ENCODE assay signal across 20 cellular contexts in the genomic region with DNA sequence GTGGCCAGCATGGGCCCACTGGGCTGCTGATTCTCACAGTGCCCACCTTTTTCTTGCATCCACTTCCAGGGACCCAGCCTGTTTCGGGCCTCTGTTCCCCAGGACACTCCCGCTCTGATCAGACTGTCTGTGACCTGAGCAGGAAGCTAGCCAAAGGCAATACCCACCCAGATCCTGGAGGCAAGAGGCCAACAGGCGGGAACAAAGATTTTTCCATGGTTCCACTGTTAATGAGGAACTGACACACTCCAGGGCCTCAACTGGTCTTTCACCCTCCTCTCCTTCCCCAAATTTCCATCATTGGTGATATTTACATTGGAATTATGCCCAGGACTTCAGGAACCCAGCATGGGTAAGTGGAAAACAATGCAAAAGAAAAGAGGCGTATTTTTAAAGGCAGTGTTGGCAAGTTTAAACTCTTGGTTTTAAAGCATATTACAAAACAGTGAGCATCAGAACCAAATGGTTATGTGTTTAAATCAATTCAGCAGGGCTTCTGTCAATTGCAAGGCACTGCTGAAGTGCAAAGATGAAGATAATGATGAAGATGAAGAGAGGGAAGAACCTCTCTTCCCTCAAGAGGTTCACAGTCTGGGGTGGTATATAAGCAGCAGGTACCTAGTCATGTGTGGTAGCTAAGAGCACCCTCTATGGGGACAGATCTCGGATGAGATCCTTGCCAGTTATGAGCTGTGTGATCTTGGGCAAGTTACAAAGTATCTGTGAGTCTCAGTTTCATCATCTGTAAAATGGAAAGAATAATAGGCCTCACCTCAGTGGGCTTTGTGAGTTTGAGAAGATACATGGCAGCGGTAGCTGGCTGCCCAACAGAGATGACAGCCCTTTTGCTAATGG. TPM values are rescaled to one million over a fixed set of nuclear protein-coding genes. Genes with fewer than 3 reads are reported as not detected.
DNase-seq lines count a peak whose midpoint lies in the region; ATAC-seq, FAIRE-seq and TF ChIP-seq lines count a peak whose summit lies in the region.
"Had no signal": no experiment of that assay in that cellular context is flagged by ENCODE, and none has a peak within 500 bp of the region (broad histone marks: within the 10 kb centered on the region; RNA-seq: fewer than 3 reads in every experiment).

No MANE protein-coding gene starts in this region.

- TF ChIP-seq RAD21 in liver (IDR thresholded peaks at IDR 0.05) (no peak), HepG2 (CRISPR knock-in tag; IDR thresholded peaks at IDR 0.05) (no peak)

- no peak overlapping the region for H3K4me3 Mint-ChIP-seq in chondrocyte (ENCODE audit: unreplicated experiment)
- H3K4me3 Mint-ChIP-seq: activated T-cell treated with anti-CD3 and anti-CD28 coated beads, Interleukin-2, amount 50 U/mL, for 72 hours; dendritic cell treated with granulocyte-macrophage colony-stimulating factor and Interleukin-4, amounts not matched to agents 40 ng/mL and 50 ng/mL, for 4 days; memory B cell had no signal

- H3K4me1 Mint-ChIP-seq in chondrocyte (ENCODE audit: low read depth): peaks cover 11% of the 10 kb centered on the region

- no peak overlapping the region for H3K4me2 ChIP-seq in HepG2 (ENCODE audit: low read depth, low read length)

- TF ChIP-seq POLR2A in HepG2 (IDR thresholded peaks at IDR 0.05; ENCODE audit: insufficient read depth in 1 of 2, low read depth in 2 of 2, low read length in 2 of 2): no peak
- no peak for TF ChIP-seq POLR2A in upper lobe of left lung (IDR thresholded peaks at IDR 0.05)

- ATAC-seq in HepG2 (no peak), upper lobe of left lung (ENCODE audit: low FRiP score in 2 of 2) (no peak), GM21529 (IDR thresholded peaks at IDR 0.05; ENCODE audit: unreplicated experiment) (no peak)
- ATAC-seq: activated T-cell treated with anti-CD3 and anti-CD28 coated beads, Interleukin-2, amount 50 U/mL, for 72 hours had no signal

- CTCF ChIA-PET in HepG2 (lab: Yijun Ruan, JAX; ENCODE audit: low intra/inter-chr PET ratio, low total read pairs): no interaction called here

- H2AFZ ChIP-seq in HepG2 (ENCODE audit: low read length): no peak overlapping the region

- WGBS in liver: 79% methylated on average over 6 of the region's 6 CpGs
- 37% methylated on average over 6 of the region's 6 CpGs for WGBS in HepG2 (ENCODE audit: low lambda C conversion rate)
- WGBS in upper lobe of left lung, 2 donors: 79 to 81% methylated on average over 6 of the region's 6 CpGs

- DNase-seq in HepG2 (ENCODE audit: low spot score): no peak
- peak; percentile 33 for DNase-seq in chondrocyte (ENCODE audit: low spot score)
- peak; percentile 53 to 95 for DNase-seq in lung microvascular endothelial cell (ENCODE audit: low read depth in 2 of 2)
- no peak for DNase-seq in upper lobe of left lung
- no peak for DNase-seq in NCI-H524 (lab: John Stamatoyannopoulos, UW)
- DNase-seq in stimulated activated CD4-positive, alpha-beta T cell treated with anti-CD3 and anti-CD28 coated beads, Interleukin-4, amount 100 ng/mL, for 4 hours: no peak
- DNase-seq: activated CD4-positive, alpha-beta T cell treated with anti-CD3 and anti-CD28 coated beads, Interleukin-2, amount 50 U/mL, for 4 hours; activated T-cell treated with anti-CD3 and anti-CD28 coated beads, Interleukin-2, amount 50 U/mL, for 72 hours; amniotic stem cell; NCI-H1436; NCI-H524 treated with DMSO at 0.1 percent for 48 hours; nucleus accumbens; substantia nigra; T1000 had no signal

- H3K9me3 ChIP-seq in liver (ENCODE audit: control insufficient read depth in 4 of 4, low read length in 3 of 4): peaks cover 3 to 7% (median 6%) of the 10 kb centered on the region in 4 donors
- peaks cover 8% of the 10 kb centered on the region for H3K9me3 ChIP-seq in HepG2 (ENCODE audit: low read length)
- H3K9me3 ChIP-seq in upper lobe of left lung: peaks cover 0 to 6% (median 3%) of the 10 kb centered on the region in 4 donors

- H3K27ac ChIP-seq in liver (ENCODE audit: low read depth in 1 of 2, low read length in 2 of 2): no peak overlapping the region
- no peak overlapping the region for H3K27ac ChIP-seq in HepG2 (ENCODE audit: extremely low read length, insufficient read depth, low read length)
- H3K27ac ChIP-seq in upper lobe of left lung: peak overlapping the region; percentile 21 to 80 (median 72)

- no peak for TF ChIP-seq EP300 in HepG2 (IDR thresholded peaks at IDR 0.05; ENCODE audit: low read depth in 2 of 2, low read length in 2 of 2)
- no peak for TF ChIP-seq EP300 in HepG2 (CRISPR knock-in tag; IDR thresholded peaks at IDR 0.05; ENCODE audit: borderline replicate concordance)
- no peak for TF ChIP-seq EP300 in upper lobe of left lung (IDR thresholded peaks at IDR 0.05)

- no peak overlapping the region for H3K9ac ChIP-seq in liver (ENCODE audit: low read depth in 1 of 2, low read length in 2 of 2)
- no peak overlapping the region for H3K9ac ChIP-seq in HepG2 (ENCODE audit: insufficient read depth, low read depth, low read length)

- in situ Hi-C loops in HepG2 (cut with HindIII; ENCODE audit: extremely low pct_ligation_motif_present, low pct_unique_long_range_greater_than_20kb): no loop called here

- POLR2A ChIA-PET in HepG2 (lab: Yijun Ruan, JAX): no interaction called here

- intact Hi-C loops in HepG2 (cut with micrococcal nuclease; ENCODE audit: unreplicated experiment): no loop called here

- H3K79me2 ChIP-seq in HepG2 (ENCODE audit: insufficient read depth, low read length): no peaks in the 10 kb centered on the region

- no peak overlapping the region for H3K27ac Mint-ChIP-seq in chondrocyte (ENCODE audit: unreplicated experiment)
- H3K27ac Mint-ChIP-seq: activated T-cell treated with anti-CD3 and anti-CD28 coated beads, Interleukin-2, amount 50 U/mL, for 72 hours; dendritic cell treated with granulocyte-macrophage colony-stimulating factor and Interleukin-4, amounts not matched to agents 40 ng/mL and 50 ng/mL, for 4 days; IgD-negative memory B cell; memory B cell had no signal

- no peak for FAIRE-seq in HepG2 (lab: Jason Lieb, UNC)
- FAIRE-seq: GM18507 had no signal

- no peaks in the 10 kb centered on the region for H3K27me3 Mint-ChIP-seq in chondrocyte (ENCODE audit: low read depth)
- H3K27me3 Mint-ChIP-seq: IgD-negative memory B cell, memory B cell had no signal

- peaks cover 15% of the 10 kb centered on the region for H3K9me3 Mint-ChIP-seq in chondrocyte (ENCODE audit: low read depth)
- H3K9me3 Mint-ChIP-seq: IgD-negative memory B cell, memory B cell had no signal

- H3K27me3 ChIP-seq in liver (ENCODE audit: control insufficient read depth in 4 of 4, insufficient read depth in 4 of 4, low read length in 3 of 4): no peaks in the 10 kb centered on the region
- peaks cover 0 to 14% of the 10 kb centered on the region in 2 experiments; a peak in 2 of 5 replicates for H3K27me3 ChIP-seq in HepG2 (ENCODE audit: control insufficient read depth in 1 of 2, insufficient read depth in 2 of 2, low read length in 2 of 2)
- no peaks in the 10 kb centered on the region for H3K27me3 ChIP-seq in upper lobe of left lung

- H3K36me3 ChIP-seq in liver (ENCODE audit: control insufficient read depth in 4 of 4, insufficient read depth in 3 of 4, low read depth in 1 of 4, low read length in 3 of 4): no peaks in the 10 kb centered on the region
- no peaks in the 10 kb centered on the region for H3K36me3 ChIP-seq in HepG2 (replicated peaks in 1 of 2; ENCODE audit: control insufficient read depth in 1 of 2, insufficient read depth in 2 of 2, low read length in 2 of 2)
- H3K36me3 ChIP-seq in upper lobe of left lung: no peaks in the 10 kb centered on the region

- TF ChIP-seq CTCF in liver (IDR thresholded peaks at IDR 0.05; ENCODE audit: low read depth, low read length, missing input control) (no peak), HepG2 (CRISPR knock-in tag; IDR thresholded peaks at IDR 0.05) (no peak), chondrocyte (IDR thresholded peaks at IDR 0.05) (no peak), upper lobe of left lung (IDR thresholded peaks at IDR 0.05) (no peak)

- no TSS peak for BruUV-seq in HepG2 (replicated peaks; lab: Mats Ljungman, UMichigan)

- H3K4me1 ChIP-seq in liver (ENCODE audit: control insufficient read depth in 4 of 4, insufficient read depth in 4 of 4, low read length in 3 of 4): peaks cover 0 to 13% (median 7%) of the 10 kb centered on the region in 4 donors
- peaks cover 28% of the 10 kb centered on the region for H3K4me1 ChIP-seq in HepG2 (ENCODE audit: insufficient read depth, low read length)
- peaks cover 42 to 72% (median 45%) of the 10 kb centered on the region in 4 donors for H3K4me1 ChIP-seq in upper lobe of left lung

- no peaks in the 10 kb centered on the region for H4K20me1 ChIP-seq in HepG2 (ENCODE audit: insufficient read depth, low read length)

- peaks cover 7% of the 10 kb centered on the region for H3K36me3 Mint-ChIP-seq in chondrocyte (ENCODE audit: low read depth)
- H3K36me3 Mint-ChIP-seq: memory B cell had no signal

- H3K4me3 ChIP-seq in liver (ENCODE audit: low read depth in 1 of 3, low read length in 3 of 3) (no peak overlapping the region), HepG2 (replicated peaks in 1 of 3; ENCODE audit: insufficient read depth in 1 of 3, low read depth in 2 of 3, low read length in 3 of 3) (no peak overlapping the region), upper lobe of left lung (no peak overlapping the region)

RNA-seq across cellular contexts. Expression of a gene that starts 14.4 kb away (rescaled TPM):
- total RNA-seq in liver: 10 to 100 TPM in 1 of 2 donors, 1 to 10 TPM in 1; 4.6 to 17.1 TPM
- polyA plus RNA-seq in liver: 1 to 10 TPM; 1.4 to 1.8 TPM
- total RNA-seq in HepG2 (2016; rRNA removed; fragmentation: Illumina TruSeq; extraction: Trizol): not detected in 2 replicates
- not detected in 2 replicates for total RNA-seq in HepG2 (2016; cell fraction: cytosol; rRNA removed; fragmentation: Illumina TruSeq; extraction: Trizol; ENCODE audit: low read depth)
- total RNA-seq in HepG2 (2016; cell fraction: insoluble cytoplasmic fraction; rRNA removed; fragmentation: Illumina TruSeq; extraction: Trizol): not detected in 2 replicates
- not detected in 2 replicates for total RNA-seq in HepG2 (2016; cell fraction: membrane; rRNA removed; fragmentation: Illumina TruSeq; extraction: Trizol)
- total RNA-seq in HepG2 (2016; cell fraction: nucleus; rRNA removed; fragmentation: Illumina TruSeq; extraction: Trizol): not detected in 2 replicates
- polyA plus RNA-seq in HepG2 (2011; rRNA removed): 0.07 and 0.10 TPM in 2 replicates
- polyA plus RNA-seq in HepG2 (2011; cell fraction: cytosol; rRNA removed): 0.03 and 0.14 TPM in 2 replicates
- 0.16 and 0.40 TPM in 2 replicates for polyA plus RNA-seq in HepG2 (2011; cell fraction: nucleus; rRNA removed)
- polyA plus RNA-seq in HepG2 (2012): 0.15 and 0.25 TPM in 2 replicates
- polyA plus RNA-seq in HepG2 (2016; cell fraction: cytosol; fragmentation: Illumina TruSeq; extraction: Trizol; ENCODE audit: low read depth): not detected in 2 replicates
- not detected in 2 replicates for polyA plus RNA-seq in HepG2 (2016; cell fraction: insoluble cytoplasmic fraction; fragmentation: Illumina TruSeq; extraction: Trizol; ENCODE audit: low read depth)
- polyA plus RNA-seq in HepG2 (2016; cell fraction: membrane; fragmentation: Illumina TruSeq; extraction: Trizol; ENCODE audit: low read depth): not detected in 2 replicates
- polyA plus RNA-seq in HepG2 (2016; cell fraction: nucleus; fragmentation: Illumina TruSeq; extraction: Trizol; ENCODE audit: insufficient read depth, low read depth): not detected in 2 replicates
- 0.52 and 1.2 TPM in 2 replicates for polyA minus RNA-seq in HepG2 (2011; rRNA and poly(A)+ RNA removed; ENCODE audit: low replicate concordance)
- polyA minus RNA-seq in HepG2 (2011; cell fraction: cytosol; rRNA and poly(A)+ RNA removed): not detected in 2 replicates
- 0.13 TPM in 1 of 2 replicates, not detected in the other for polyA minus RNA-seq in HepG2 (2011; cell fraction: nucleus; rRNA and poly(A)+ RNA removed)
- total RNA-seq in chondrocyte: 0.53 to 1.7 TPM (median 1.5 TPM) in 3 replicates
- under 0.01 TPM in 2 replicates for total RNA-seq in lung microvascular endothelial cell
- 10 to 100 TPM; 27.9 to 82.8 (median 41.4) TPM for total RNA-seq in upper lobe of left lung

Comparison
In these comparisons a context has a peak if more than half of its experiments do, and no peak if none do; other contexts are left out.
1. H3K27ac ChIP-seq: peak in upper lobe of left lung (4 of 4); none in liver (0 of 2) and HepG2 (single experiment).
2. DNase-seq: peak in chondrocyte (single experiment) and lung microvascular endothelial cell (2 of 2); none in HepG2 (single experiment), upper lobe of left lung (0 of 2), NCI-H524 (0 of 2) and stimulated activated CD4-positive, alpha-beta T cell treated with anti-CD3 and anti-CD28 coated beads, Interleukin-4, amount 100 ng/mL, for 4 hours (0 of 2).